Comparison of ENCODE assay signal across 8 cellular contexts in the genomic region with DNA sequence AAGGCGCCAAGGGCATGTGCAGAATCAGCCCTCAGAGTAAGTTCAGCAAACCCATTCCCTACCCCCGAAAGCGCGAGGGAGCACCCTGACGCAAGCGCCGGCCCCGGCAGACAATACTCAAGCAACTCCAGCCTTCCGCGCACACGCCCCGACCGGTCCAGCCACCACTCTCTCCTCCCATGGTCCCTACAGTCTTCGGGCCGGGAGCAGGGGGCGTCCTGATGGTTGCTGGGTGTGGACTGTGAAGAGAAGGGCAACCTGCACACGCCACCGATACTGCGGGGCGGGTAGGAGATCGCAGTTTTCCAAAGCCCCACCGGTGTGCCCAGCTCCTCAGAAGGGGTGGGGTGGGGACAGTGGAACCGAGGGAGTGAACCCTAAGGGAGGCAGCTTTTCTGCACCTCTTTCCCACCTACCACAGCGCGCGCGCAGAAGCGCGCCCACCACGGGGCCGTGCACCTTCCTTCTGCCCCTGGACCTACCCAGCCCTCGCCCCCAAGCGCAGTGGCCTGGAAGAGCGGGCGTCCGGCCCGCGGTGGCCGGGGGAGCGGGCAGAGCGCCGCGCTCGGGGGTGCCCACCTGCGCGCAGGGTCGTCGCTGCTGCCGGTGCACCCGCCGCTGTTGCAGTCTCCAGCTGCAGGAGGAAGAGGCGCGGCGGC.
A peak's percentile ranks its signal among the peaks of the same experiment; 100 is the strongest.
DNase-seq lines count a peak whose midpoint lies in the region; ATAC-seq and TF ChIP-seq lines count a peak whose summit lies in the region.

No MANE protein-coding gene starts in this region.

- POLR2A ChIA-PET in GM10248 (lab: Yijun Ruan, JAX), result no interaction called here

- H3K36me3 ChIP-seq in rectal smooth muscle tissue (ENCODE audit: control insufficient read depth, insufficient read depth, low read length), result no peaks in the 10 kb centered on the region

- H3K4me1 ChIP-seq in rectal smooth muscle tissue (ENCODE audit: control insufficient read depth, insufficient read depth, low read length), result no peaks in the 10 kb centered on the region

- peaks cover 2% of the 10 kb centered on the region for H3K27me3 ChIP-seq in rectal smooth muscle tissue (ENCODE audit: control insufficient read depth, insufficient read depth, low read length)

- CTCF ChIA-PET in GM10248 (lab: Yijun Ruan, JAX), result no interaction called here

- peak overlapping the region; percentile 66 for H3K4me3 ChIP-seq in rectal smooth muscle tissue (ENCODE audit: low read length)

- intact Hi-C loops in left cardiac atrium (cut with DNase I), result no loop called here

- DNase-seq in GM10248 (ENCODE audit: extremely low spot score) (peak; percentile 11), NCI-H748 treated with DMSO at 0.1 percent for 48 hours (lab: John Stamatoyannopoulos, UW) (peak; percentile 48), left cardiac atrium (peak; percentile 25), NCI-H2196 treated with DMSO at 0.1 percent for 48 hours (lab: John Stamatoyannopoulos, UW; ENCODE audit: unreplicated experiment) (no peak), DMS 273 treated with DMSO at 0.1 percent for 48 hours (lab: John Stamatoyannopoulos, UW) (no peak)
- DNase-seq in activated naive CD4-positive, alpha-beta T cell treated with Interleukin-2 at 50 U/mL for 16 hours, result peak; percentile 36

- H3K27ac ChIP-seq in rectal smooth muscle tissue (ENCODE audit: low read depth, low read length), result no peak overlapping the region

- TF ChIP-seq CTCF in GM10248 (IDR thresholded peaks at IDR 0.05; ENCODE audit: control extremely low read depth, extremely low read depth, low read depth, missing control alignments), result no peak

- ATAC-seq in left cardiac atrium (peak; percentile 27 to 72), HG03175 (IDR thresholded peaks at IDR 0.05; ENCODE audit: unreplicated experiment) (no peak)

- no peak overlapping the region for H3K9ac ChIP-seq in rectal smooth muscle tissue (ENCODE audit: low read length)

Comparison
In these comparisons a context has a peak if more than half of its experiments do, and no peak if none do; other contexts are left out.
1. DNase-seq: peak in GM10248 (single experiment), NCI-H748 treated with DMSO at 0.1 percent for 48 hours (single experiment), activated naive CD4-positive, alpha-beta T cell treated with Interleukin-2 at 50 U/mL for 16 hours (single experiment) and left cardiac atrium (single experiment); none in NCI-H2196 treated with DMSO at 0.1 percent for 48 hours (single experiment) and DMS 273 treated with DMSO at 0.1 percent for 48 hours (single experiment).